ENCODE assay signal across 19 cellular contexts in the genomic region with DNA sequence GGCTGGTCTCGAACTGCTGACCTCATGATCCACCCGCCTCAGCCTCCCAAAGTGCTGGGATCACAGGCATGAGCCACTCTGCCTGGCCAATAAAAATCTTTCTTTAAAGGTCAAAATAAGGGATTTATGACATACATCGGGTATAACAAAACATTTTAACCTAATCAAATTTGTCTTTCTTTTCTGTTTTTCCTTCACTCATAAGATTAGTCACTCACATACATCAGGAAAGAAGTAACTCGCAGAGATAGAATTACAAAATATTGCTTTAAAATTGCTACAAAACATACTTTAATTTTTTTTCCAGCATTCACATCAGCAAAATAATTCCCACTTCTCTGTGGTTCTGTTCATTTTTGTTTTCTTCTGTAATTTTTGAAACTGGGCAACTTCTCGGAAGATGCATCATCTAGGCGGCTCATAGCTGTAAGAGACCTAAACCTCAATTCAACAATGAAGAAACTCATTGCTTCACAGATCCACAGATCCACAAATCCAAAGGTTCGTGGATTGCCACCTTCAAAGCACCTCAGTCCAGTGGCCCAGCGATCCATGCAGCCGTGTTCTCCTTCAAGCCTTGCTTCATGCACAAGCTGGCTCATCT. TPM values are rescaled to one million over a fixed set of nuclear protein-coding genes. Genes with fewer than 3 reads are reported as not detected.
"Had no signal": no experiment of that assay in that cellular context is flagged by ENCODE, and none has a peak within 500 bp of the region (broad histone marks: within the 10 kb centered on the region; RNA-seq: fewer than 3 reads in every experiment).

No MANE protein-coding gene starts in this region.

- H3K27ac ChIP-seq: coronary artery, foreskin keratinocyte, stomach, thoracic aorta had no signal

- H3K4me3 ChIP-seq: coronary artery, right lobe of liver, stomach, thoracic aorta had no signal

- H3K9me3 ChIP-seq: right lobe of liver, stomach, thoracic aorta had no signal

- H3K9me3 Mint-ChIP-seq: activated CD4-positive, alpha-beta memory T cell treated with anti-CD3 and anti-CD28 coated beads for 36 hours; activated T-cell treated with anti-CD3 and anti-CD28 coated beads, Interleukin-2, amount 50 U/mL, for 24 hours; brain; mesothelial cell of epicardium had no signal

- H3K27ac Mint-ChIP-seq: activated CD4-positive, alpha-beta memory T cell treated with anti-CD3 and anti-CD28 coated beads for 36 hours; activated CD4-positive, alpha-beta T cell treated with anti-CD3 and anti-CD28 coated beads for 36 hours; activated CD8-positive, alpha-beta memory T cell treated with anti-CD3 and anti-CD28 coated beads, Interleukin-2, amount 10 ng/mL, durations not matched to agents 7 days and 5 days; activated T-cell treated with anti-CD3 and anti-CD28 coated beads, Interleukin-2, amount 50 U/mL, for 24 hours; brain; mesothelial cell of epicardium had no signal

- H3K4me1 ChIP-seq: foreskin keratinocyte had no signal

- H3K4me3 Mint-ChIP-seq: activated CD4-positive, alpha-beta memory T cell treated with anti-CD3 and anti-CD28 coated beads for 36 hours; activated CD4-positive, alpha-beta T cell treated with anti-CD3 and anti-CD28 coated beads for 36 hours; activated CD8-positive, alpha-beta memory T cell treated with anti-CD3 and anti-CD28 coated beads, Interleukin-2, amount 10 ng/mL, durations not matched to agents 7 days and 5 days; activated T-cell treated with anti-CD3 and anti-CD28 coated beads, Interleukin-2, amount 50 U/mL, for 24 hours; brain; mesothelial cell of epicardium had no signal

- H3K36me3 Mint-ChIP-seq: activated CD4-positive, alpha-beta memory T cell treated with anti-CD3 and anti-CD28 coated beads for 36 hours; activated CD8-positive, alpha-beta memory T cell treated with anti-CD3 and anti-CD28 coated beads, Interleukin-2, amount 10 ng/mL, durations not matched to agents 7 days and 5 days; brain; mesothelial cell of epicardium had no signal

- DNase-seq: activated CD4-positive, alpha-beta memory T cell treated with anti-CD3 and anti-CD28 coated beads for 36 hours; activated CD4-positive, alpha-beta T cell treated with anti-CD3 and anti-CD28 coated beads for 36 hours; activated CD8-positive, alpha-beta memory T cell treated with anti-CD3 and anti-CD28 coated beads, Interleukin-2, amount 10 ng/mL, durations not matched to agents 7 days and 5 days; activated effector memory CD4-positive, alpha-beta T cell treated with Interleukin-2 at 50 U/mL for 16 hours; activated naive CD4-positive, alpha-beta T cell treated with anti-CD3 and anti-CD28 coated beads, Interleukin-2, amount 50 U/mL, for 16 hours; activated T-cell treated with anti-CD3 and anti-CD28 coated beads, Interleukin-2, amount 50 U/mL, for 24 hours; amniotic stem cell; central memory CD4-positive, alpha-beta T cell; foreskin keratinocyte; stimulated activated CD4-positive, alpha-beta T cell treated with anti-CD3 and anti-CD28 coated beads, Interleukin-1b, Interleukin-23, amount 100 ng/mL, for 48 hours; stomach; T-helper 1 cell had no signal

- H3K4me1 Mint-ChIP-seq: activated CD4-positive, alpha-beta T cell treated with anti-CD3 and anti-CD28 coated beads for 36 hours had no signal

- H3K36me3 ChIP-seq: right lobe of liver, stomach, thoracic aorta had no signal

- H3K27me3 Mint-ChIP-seq: activated CD4-positive, alpha-beta memory T cell treated with anti-CD3 and anti-CD28 coated beads for 36 hours; activated CD4-positive, alpha-beta T cell treated with anti-CD3 and anti-CD28 coated beads for 36 hours; activated T-cell treated with anti-CD3 and anti-CD28 coated beads, Interleukin-2, amount 50 U/mL, for 24 hours had no signal

- ATAC-seq: activated CD4-positive, alpha-beta T cell treated with anti-CD3 and anti-CD28 coated beads for 36 hours; activated CD8-positive, alpha-beta memory T cell treated with anti-CD3 and anti-CD28 coated beads, Interleukin-2, amount 10 ng/mL, durations not matched to agents 7 days and 5 days; esophagus mucosa; foreskin keratinocyte had no signal

- H3K27me3 ChIP-seq: right lobe of liver, stomach had no signal

RNA-seq across cellular contexts. Expression of gene NEK2, which starts 39.7 kb away (rescaled TPM):
- total RNA-seq: ureter had no signal
